24 cellular contexts compared by ENCODE assay signal in the genomic region with DNA sequence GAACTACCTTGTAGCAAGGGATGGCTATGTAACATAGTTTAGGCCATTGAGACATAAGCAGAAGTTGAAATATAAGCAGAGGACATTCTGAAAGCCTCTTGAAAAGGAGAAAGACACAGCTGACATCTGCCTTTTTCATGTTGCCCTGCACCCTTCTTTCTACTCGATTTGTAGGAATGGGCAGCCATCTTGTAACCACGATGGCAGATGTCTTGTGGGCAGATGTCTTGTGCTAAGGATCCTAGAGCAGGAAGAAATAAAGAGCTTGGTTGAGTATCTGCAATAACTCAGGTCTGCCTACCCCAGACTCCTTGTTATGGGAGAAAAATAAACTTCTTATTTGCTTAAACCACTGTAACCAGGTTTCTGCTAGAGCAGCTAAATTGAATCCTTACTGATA.
"Had no signal": no experiment of that assay in that cellular context is flagged by ENCODE, and none has a peak within 500 bp of the region (broad histone marks: within the 10 kb centered on the region; RNA-seq: fewer than 3 reads in every experiment).

No MANE protein-coding gene starts in this region.

- H3K4me2 ChIP-seq: smooth muscle cell had no signal

- H2AFZ ChIP-seq: parathyroid adenoma had no signal

- H3K36me3 ChIP-seq: cardiac muscle cell, gastroesophageal sphincter, sigmoid colon, stomach had no signal

- H3K4me1 ChIP-seq: gastroesophageal sphincter, parathyroid adenoma, psoas muscle, sigmoid colon had no signal

- DNase-seq: activated CD4-positive, alpha-beta T cell treated with anti-CD3 and anti-CD28 coated beads for 36 hours; activated CD4-positive, CD25-positive, alpha-beta regulatory T cell; activated CD8-positive, alpha-beta T cell treated with anti-CD3 and anti-CD28 coated beads, Interleukin-2, amount 10 ng/mL, durations not matched to agents 7 days and 5 days; activated naive CD4-positive, alpha-beta T cell treated with Interleukin-2 at 50 U/mL for 16 hours; activated T-cell treated with anti-CD3 and anti-CD28 coated beads for 4 hours; activated T-cell treated with anti-CD3 and anti-CD28 coated beads, Interleukin-2, amount 50 U/mL, for 72 hours; anterior cingulate cortex; cortex of kidney; hypothalamus; immature natural killer cell; kidney; left colon; naive thymus-derived CD8-positive, alpha-beta T cell; nucleus accumbens; psoas muscle; sigmoid colon; stimulated activated CD4-positive, alpha-beta T cell treated with anti-CD3 and anti-CD28 coated beads, Interleukin-2, amount 100 ng/mL, for 24 hours; stimulated activated naive B cell treated with anti-CD40 and anti-IgM and Interleukin-4, amounts not matched to agents 10 μg/mL and 1 μg/mL and 100 μg/mL, for 72 hours; stomach; trophoblast cell had no signal

- H3K27me3 ChIP-seq: cardiac muscle cell, gastroesophageal sphincter, sigmoid colon, stomach had no signal

- H3K9me3 ChIP-seq: gastroesophageal sphincter, psoas muscle, sigmoid colon, stomach had no signal

- H3K79me2 ChIP-seq: parathyroid adenoma had no signal

- H3K4me3 ChIP-seq: cardiac muscle cell, gastroesophageal sphincter, psoas muscle, sigmoid colon, smooth muscle cell, stomach had no signal

- H3K27ac ChIP-seq: cardiac muscle cell, gastroesophageal sphincter, parathyroid adenoma, psoas muscle, sigmoid colon had no signal
